In the genomic region with DNA sequence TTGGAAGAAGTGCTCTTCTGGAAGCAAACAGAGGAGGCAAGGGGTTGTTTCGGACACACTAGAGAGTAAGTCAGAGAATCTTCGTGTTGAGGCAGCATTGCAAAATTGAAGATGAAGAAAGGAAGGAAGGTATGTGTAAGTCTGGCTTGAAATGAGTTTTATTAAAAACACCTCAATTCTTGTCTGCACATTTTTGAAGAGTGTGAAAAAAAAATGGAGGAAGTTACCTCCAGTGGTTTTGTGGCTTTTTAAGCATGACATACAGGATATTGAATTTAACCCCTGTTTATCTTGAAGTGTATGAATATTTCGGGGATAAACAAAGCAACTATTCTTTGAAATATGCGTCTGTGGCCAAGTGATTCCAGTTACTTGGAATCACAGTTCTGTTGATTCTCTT, we compare ENCODE assay signal across 8 cellular contexts.
DNase-seq lines count a peak whose midpoint lies in the region; ATAC-seq and TF ChIP-seq lines count a peak whose summit lies in the region.

No MANE protein-coding gene starts in this region.

- peak overlapping the region; percentile 94 for H3K27ac Mint-ChIP-seq in osteocyte (ENCODE audit: unreplicated experiment)

- H3K36me3 Mint-ChIP-seq in osteocyte (ENCODE audit: unreplicated experiment), result peaks cover 22% of the 10 kb centered on the region

- H3K36me3 ChIP-seq in H7 (replicated peaks; ENCODE audit: control insufficient read depth, insufficient read depth, low read length), result no peaks in the 10 kb centered on the region

- no peaks in the 10 kb centered on the region for H3K9me3 Mint-ChIP-seq in osteocyte (ENCODE audit: unreplicated experiment)

- peaks cover 63% of the 10 kb centered on the region for H3K4me1 Mint-ChIP-seq in osteocyte (ENCODE audit: unreplicated experiment)

- H3K4me3 ChIP-seq in cardiac fibroblast (replicated peaks in 1 of 2; ENCODE audit: low read depth in 2 of 2, low read length in 2 of 2), result no peak overlapping the region
- no peak overlapping the region for H3K4me3 ChIP-seq in H7 (ENCODE audit: insufficient read depth, low read depth, low read length)

- ATAC-seq in left lobe of liver (no peak), GM21717 (IDR thresholded peaks at IDR 0.05; ENCODE audit: unreplicated experiment) (no peak)

- DNase-seq in ELR (ENCODE audit: low read depth), result peak; percentile 74
- DNase-seq in MV-4-11 (lab: John Stamatoyannopoulos, UW), result peak; percentile 27
- DNase-seq in cardiac fibroblast (ENCODE audit: low read depth in 2 of 2), result peak; percentile 42 to 59
- DNase-seq in osteocyte (ENCODE audit: extremely low spot score, unreplicated experiment), result no peak
- DNase-seq in H7, result no peak
- no peak for DNase-seq in T-helper 9 cell
- no peak for DNase-seq in left lobe of liver (ENCODE audit: low spot score)

- no peaks in the 10 kb centered on the region for H3K27me3 Mint-ChIP-seq in osteocyte (ENCODE audit: unreplicated experiment)

- no peaks in the 10 kb centered on the region for H3K27me3 ChIP-seq in H7 (ENCODE audit: control insufficient read depth, insufficient read depth, low read length)

- H3K4me3 Mint-ChIP-seq in osteocyte (ENCODE audit: unreplicated experiment), result peak overlapping the region; percentile 66

- TF ChIP-seq CTCF in cardiac fibroblast (IDR thresholded peaks at IDR 0.05; ENCODE audit: low read depth, low read length) (no peak), osteocyte (IDR thresholded peaks at IDR 0.05) (no peak)

Comparison
In these comparisons a context has a peak if more than half of its experiments do, and no peak if none do; other contexts are left out.
1. DNase-seq: peak in ELR (single experiment), MV-4-11 (single experiment) and cardiac fibroblast (2 of 2); none in osteocyte (single experiment), H7 (single experiment), T-helper 9 cell (single experiment) and left lobe of liver (single experiment).